8 cellular contexts compared by ENCODE assay signal in genomic region chr7:141014523-141015395, GRCh38. TPM values are rescaled to one million over a fixed set of nuclear protein-coding genes. Genes with fewer than 3 reads are reported as not detected.
DNase-seq lines count a peak whose midpoint lies in the region; ATAC-seq and TF ChIP-seq lines count a peak whose summit lies in the region.

TSS of gene MRPS33 (minus strand) at chr7:141014952. CDS start at chr7:141010633, 4,319 bp downstream.

- H3K27me3 Mint-ChIP-seq in GM23338 (ENCODE audit: insufficient read depth, low read depth, poor library complexity) (no peaks in the 10 kb centered on the region), naive B cell (peaks cover 10 to 29% (median 27%) of the 10 kb centered on the region in 3 donors)
- peaks cover 14% of the 10 kb centered on the region for H3K27me3 Mint-ChIP-seq in activated T-helper 1 cell treated with anti-CD3 and anti-CD28 coated beads, Interleukin-12 subunit alpha, Interleukin-12 subunit beta, Interleukin-2, Interleukin-4 antibody, amounts not matched to agents 30 ng/mL and 10 ng/mL and 1 ng/mL, durations not matched to agents 14 hours and 24 hours and 36 hours (ENCODE audit: insufficient read depth)
- H3K27me3 Mint-ChIP-seq in stimulated activated memory B cell treated with anti-CD40 and anti-IgM and Interleukin-4, amounts not matched to agents 10 μg/mL and 1 μg/mL and 100 μg/mL, for 72 hours: no peaks in the 10 kb centered on the region

- peak; percentile 70 to 83 for TF ChIP-seq CTCF in GM23338 (conservative IDR thresholded peaks at IDR 0.05; ENCODE audit: low read depth in 2 of 2)

- peaks cover 15% of the 10 kb centered on the region for H3K4me1 ChIP-seq in GM23338 (ENCODE audit: insufficient read depth)

- H3K27ac ChIP-seq in GM23338 (ENCODE audit: low read depth): peak within 1 kb of the TSS; percentile 81

- no peaks in the 10 kb centered on the region for H3K36me3 ChIP-seq in GM23338 (ENCODE audit: insufficient read depth)

- peak within 1 kb of the TSS; percentile 95 for H2AFZ ChIP-seq in GM23338

- H3K9me3 Mint-ChIP-seq in GM23338 (no peaks in the 10 kb centered on the region), naive B cell (peaks cover 0 to 9% (median 4%) of the 10 kb centered on the region in 7 donors)
- peaks cover 7% of the 10 kb centered on the region for H3K9me3 Mint-ChIP-seq in activated T-helper 1 cell treated with anti-CD3 and anti-CD28 coated beads, Interleukin-12 subunit alpha, Interleukin-12 subunit beta, Interleukin-2, Interleukin-4 antibody, amounts not matched to agents 30 ng/mL and 10 ng/mL and 1 ng/mL, durations not matched to agents 14 hours and 24 hours and 36 hours
- peaks cover 4% of the 10 kb centered on the region for H3K9me3 Mint-ChIP-seq in stimulated activated memory B cell treated with anti-CD40 and anti-IgM and Interleukin-4, amounts not matched to agents 10 μg/mL and 1 μg/mL and 100 μg/mL, for 72 hours

- H3K4me3 Mint-ChIP-seq in GM23338 (peak within 1 kb of the TSS; percentile 98), naive B cell (peak within 1 kb of the TSS; percentile 92 to 100 (median 99))
- peak within 1 kb of the TSS; percentile 92 for H3K4me3 Mint-ChIP-seq in activated T-helper 1 cell treated with anti-CD3 and anti-CD28 coated beads, Interleukin-12 subunit alpha, Interleukin-12 subunit beta, Interleukin-2, Interleukin-4 antibody, amounts not matched to agents 30 ng/mL and 10 ng/mL and 1 ng/mL, durations not matched to agents 14 hours and 24 hours and 36 hours
- H3K4me3 Mint-ChIP-seq in stimulated activated memory B cell treated with anti-CD40 and anti-IgM and Interleukin-4, amounts not matched to agents 10 μg/mL and 1 μg/mL and 100 μg/mL, for 72 hours: peak within 1 kb of the TSS; percentile 84

- intact Hi-C loops in activated T-helper 1 cell treated with anti-CD3 and anti-CD28 coated beads, Interleukin-12 subunit alpha, Interleukin-12 subunit beta, Interleukin-2, Interleukin-4 antibody, amounts not matched to agents 30 ng/mL and 10 ng/mL and 1 ng/mL, durations not matched to agents 14 hours and 24 hours and 36 hours (cut with micrococcal nuclease): loop anchor here (1.0 to 10.0 kb wide), 15 partner anchors 9 to 1650 kb away; partner anchors contain the start of genes AGK, NDUFB2, RAB19 and SSBP1

- H3K4me3 ChIP-seq in GM23338: peak within 1 kb of the TSS; percentile 85

- peaks cover 28% of the 10 kb centered on the region for H3K79me2 ChIP-seq in GM23338 (replicated peaks; ENCODE audit: insufficient read depth)

- H3K4me2 ChIP-seq in GM23338: peak within 1 kb of the TSS; percentile 88

- H3K4me1 Mint-ChIP-seq in GM23338 (peaks cover 16% of the 10 kb centered on the region), naive B cell (peaks cover 18 to 27% (median 23%) of the 10 kb centered on the region in 3 donors)
- peaks cover 40% of the 10 kb centered on the region for H3K4me1 Mint-ChIP-seq in activated T-helper 1 cell treated with anti-CD3 and anti-CD28 coated beads, Interleukin-12 subunit alpha, Interleukin-12 subunit beta, Interleukin-2, Interleukin-4 antibody, amounts not matched to agents 30 ng/mL and 10 ng/mL and 1 ng/mL, durations not matched to agents 14 hours and 24 hours and 36 hours (ENCODE audit: low read depth)
- peaks cover 24% of the 10 kb centered on the region for H3K4me1 Mint-ChIP-seq in stimulated activated memory B cell treated with anti-CD40 and anti-IgM and Interleukin-4, amounts not matched to agents 10 μg/mL and 1 μg/mL and 100 μg/mL, for 72 hours

- no peaks in the 10 kb centered on the region for H4K20me1 ChIP-seq in GM23338 (replicated peaks; ENCODE audit: insufficient read depth)

- H3K27me3 ChIP-seq in GM23338 (ENCODE audit: insufficient read depth): no peaks in the 10 kb centered on the region

- ATAC-seq in GM23338 (peak; percentile 99), naive B cell (ENCODE audit: low read depth in 2 of 2) (peak; percentile 93)
- peak; percentile 100 for ATAC-seq in stimulated activated memory B cell treated with anti-CD40 and anti-IgM and Interleukin-4, amounts not matched to agents 10 μg/mL and 1 μg/mL and 100 μg/mL, for 72 hours

- no peaks in the 10 kb centered on the region for H3K9me2 ChIP-seq in GM23338 (ENCODE audit: insufficient read depth)

- DNase-seq in EL (peak; percentile 94), GM23338 (ENCODE audit: low spot score) (peak; percentile 99), LHCN-M2 (ENCODE audit: low read depth) (peak; percentile 96), RPMI7951 (ENCODE audit: low read depth) (peak; percentile 94), fibroblast of gingiva (ENCODE audit: low read depth) (peak; percentile 94), naive B cell (peak; percentile 93)
- DNase-seq in activated T-helper 1 cell treated with anti-CD3 and anti-CD28 coated beads, Interleukin-12 subunit alpha, Interleukin-12 subunit beta, Interleukin-2, Interleukin-4 antibody, amounts not matched to agents 30 ng/mL and 10 ng/mL and 1 ng/mL, durations not matched to agents 14 hours and 24 hours and 36 hours (ENCODE audit: low spot score): peak; percentile 94

- 0 out of 2 replicates have a peak, but pooled peaks cover 12% of the 10 kb centered on the region for H3F3A ChIP-seq in GM23338 (replicated peaks; ENCODE audit: low read depth)

- H3K27ac Mint-ChIP-seq in GM23338: peak within 1 kb of the TSS; percentile 99
- peak within 1 kb of the TSS; percentile 98 for H3K27ac Mint-ChIP-seq in activated T-helper 1 cell treated with anti-CD3 and anti-CD28 coated beads, Interleukin-12 subunit alpha, Interleukin-12 subunit beta, Interleukin-2, Interleukin-4 antibody, amounts not matched to agents 30 ng/mL and 10 ng/mL and 1 ng/mL, durations not matched to agents 14 hours and 24 hours and 36 hours
- peak within 1 kb of the TSS; percentile 100 for H3K27ac Mint-ChIP-seq in naive B cell
- H3K27ac Mint-ChIP-seq in stimulated activated memory B cell treated with anti-CD40 and anti-IgM and Interleukin-4, amounts not matched to agents 10 μg/mL and 1 μg/mL and 100 μg/mL, for 72 hours: peak within 1 kb of the TSS; percentile 94

- H3K36me3 Mint-ChIP-seq in GM23338 (ENCODE audit: low read depth): peaks cover 5% of the 10 kb centered on the region
- H3K36me3 Mint-ChIP-seq in activated T-helper 1 cell treated with anti-CD3 and anti-CD28 coated beads, Interleukin-12 subunit alpha, Interleukin-12 subunit beta, Interleukin-2, Interleukin-4 antibody, amounts not matched to agents 30 ng/mL and 10 ng/mL and 1 ng/mL, durations not matched to agents 14 hours and 24 hours and 36 hours (ENCODE audit: low read depth): peaks cover 13% of the 10 kb centered on the region
- peaks cover 0 to 9% of the 10 kb centered on the region in 2 donors for H3K36me3 Mint-ChIP-seq in naive B cell
- peaks cover 7% of the 10 kb centered on the region for H3K36me3 Mint-ChIP-seq in stimulated activated memory B cell treated with anti-CD40 and anti-IgM and Interleukin-4, amounts not matched to agents 10 μg/mL and 1 μg/mL and 100 μg/mL, for 72 hours

TF ChIP-seq in GM23338, 12 proteins besides CTCF, POLR2A, EP300 and RAD21 (continues in another document):
- TF ChIP-seq REST (IDR thresholded peaks at IDR 0.05; ENCODE audit: unreplicated experiment): no peak
- no peak for TF ChIP-seq EZH2 (IDR thresholded peaks at IDR 0.05; ENCODE audit: low read depth, unreplicated experiment)
- 0 out of 2 replicates have a peak, but pooled peaks have one; percentile 38 for TF ChIP-seq ZNF114 (CRISPR knock-in tag; IDR thresholded peaks at IDR 0.05)
- no peak for TF ChIP-seq EZH2phosphoT487 (IDR thresholded peaks at IDR 0.05; ENCODE audit: unreplicated experiment)
- TF ChIP-seq ETS1 (IDR thresholded peaks at IDR 0.05): peak; percentile 86
- TF ChIP-seq STAT1 (IDR thresholded peaks at IDR 0.05; ENCODE audit: unreplicated experiment): no peak
- TF ChIP-seq NANOG (IDR thresholded peaks at IDR 0.05; ENCODE audit: borderline replicate concordance): no peak

RNA-seq across cellular contexts. Expression of gene MRPS33, which starts in this region (rescaled TPM):
- 23.1 and 35.0 TPM in 2 replicates for total RNA-seq in GM23338 (2014; rRNA removed; shearing (Covaris generic))
- polyA plus RNA-seq in GM23338 (2016; fragmentation: Nextera tagmentation; extraction: Ambion mirVana) (134 and 140 TPM in 2 replicates), naive B cell (ENCODE audit: low read depth in 6 of 6) (10 to 100 TPM; 39.2 to 69.1 (median 50.1) TPM)
- total RNA-seq in LHCN-M2 (2014; rRNA removed): 36.1 and 42.9 TPM in 2 replicates
- 181 TPM for polyA plus RNA-seq in LHCN-M2 (2012)
- 55.7 and 70.3 TPM in 2 replicates for total RNA-seq in RPMI7951 (2014; rRNA removed; shearing (Covaris generic))
- total RNA-seq in activated T-helper 1 cell treated with anti-CD3 and anti-CD28 coated beads, Interleukin-12 subunit alpha, Interleukin-12 subunit beta, Interleukin-2, Interleukin-4 antibody, amounts not matched to agents 30 ng/mL and 10 ng/mL and 1 ng/mL, durations not matched to agents 14 hours and 24 hours and 36 hours: 63.0 and 73.9 TPM in 2 replicates

Comparison
In these comparisons a context has a peak if more than half of its experiments do, and no peak if none do; other contexts are left out.
1. Peak in every context shown above with its lines: DNase-seq, ATAC-seq, H3K4me3 ChIP-seq and H3K27ac ChIP-seq.